20 cellular contexts compared by ENCODE assay signal in genomic region chr6:152218887-152219286, GRCh38.
DNase-seq lines count a peak whose midpoint lies in the region; ATAC-seq and TF ChIP-seq lines count a peak whose summit lies in the region.
"Had no signal": no experiment of that assay in that cellular context is flagged by ENCODE, and none has a peak within 500 bp of the region (broad histone marks: within the 10 kb centered on the region; RNA-seq: fewer than 3 reads in every experiment).

No MANE protein-coding gene starts in this region.

- peak; percentile 3 to 64 for DNase-seq in T47D (ENCODE audit: low read depth in 1 of 2, low spot score in 1 of 2)
- DNase-seq in breast epithelium (ENCODE audit: low spot score in 2 of 2), result no peak
- peak; percentile 72 for DNase-seq in NCI-H146 treated with DMSO at 0.1 percent for 48 hours (lab: John Stamatoyannopoulos, UW; ENCODE audit: unreplicated experiment)
- DNase-seq in UCSD-AML1 (lab: John Stamatoyannopoulos, UW; ENCODE audit: unreplicated experiment), result no peak
- no peak for DNase-seq in activated gamma-delta T cell (lab: John Stamatoyannopoulos, UW)
- DNase-seq: GM23248, H9, KG1, MV-4-11, NCI-H1930, NCI-H446, NCI-H69, PC-9, RPMI8226, SHP77 treated with DMSO at 0.1 percent for 48 hours, SK-N-SH, T-helper 2 cell had no signal

- H3K4me1 ChIP-seq in breast epithelium, result no peaks in the 10 kb centered on the region
- H3K4me1 ChIP-seq: A549 had no signal

- H3K9me3 ChIP-seq in breast epithelium, result peaks cover 0 to 8% of the 10 kb centered on the region in 2 donors

- H3K36me3 ChIP-seq in breast epithelium, result no peaks in the 10 kb centered on the region

- intact Hi-C loops in breast epithelium (cut with DNase I; ENCODE audit: low total_unique reads), result loop anchor here (10.0 kb wide), 1 partner anchor 726 kb away; no protein-coding TSS in a partner anchor

- H3K4me3 ChIP-seq in breast epithelium, result no peak overlapping the region
- H3K4me3 ChIP-seq: A549, GM23248, PC-9 had no signal

- ATAC-seq in GM18907 (IDR thresholded peaks at IDR 0.05; ENCODE audit: unreplicated experiment), result no peak
- ATAC-seq: A549 had no signal

- H3K27me3 ChIP-seq in breast epithelium, result no peaks in the 10 kb centered on the region

- in situ Hi-C loops in T47D (cut with HindIII; ENCODE audit: low pct_unique_long_range_greater_than_20kb, low sequenced_read_pairs), result no loop called here

- H3K27ac ChIP-seq in breast epithelium, result no peak overlapping the region
- H3K27ac ChIP-seq in VCaP, result peak overlapping the region; percentile 72
- H3K27ac ChIP-seq: A549, GM23248, PC-9 had no signal

- TF ChIP-seq POLR2A in breast epithelium (IDR thresholded peaks at IDR 0.05), result no peak

- no peak for TF ChIP-seq CTCF in breast epithelium (IDR thresholded peaks at IDR 0.05)
- no peak for TF ChIP-seq CTCF in VCaP (conservative IDR thresholded peaks at IDR 0.05)

Comparison
In these comparisons a context has a peak if more than half of its experiments do, and no peak if none do; other contexts are left out.
1. DNase-seq: peak in T47D (2 of 2) and NCI-H146 treated with DMSO at 0.1 percent for 48 hours (single experiment); none in breast epithelium (0 of 2), UCSD-AML1 (single experiment) and activated gamma-delta T cell (single experiment).